Comparison of ENCODE assay signal across 8 cellular contexts in the genomic region with DNA sequence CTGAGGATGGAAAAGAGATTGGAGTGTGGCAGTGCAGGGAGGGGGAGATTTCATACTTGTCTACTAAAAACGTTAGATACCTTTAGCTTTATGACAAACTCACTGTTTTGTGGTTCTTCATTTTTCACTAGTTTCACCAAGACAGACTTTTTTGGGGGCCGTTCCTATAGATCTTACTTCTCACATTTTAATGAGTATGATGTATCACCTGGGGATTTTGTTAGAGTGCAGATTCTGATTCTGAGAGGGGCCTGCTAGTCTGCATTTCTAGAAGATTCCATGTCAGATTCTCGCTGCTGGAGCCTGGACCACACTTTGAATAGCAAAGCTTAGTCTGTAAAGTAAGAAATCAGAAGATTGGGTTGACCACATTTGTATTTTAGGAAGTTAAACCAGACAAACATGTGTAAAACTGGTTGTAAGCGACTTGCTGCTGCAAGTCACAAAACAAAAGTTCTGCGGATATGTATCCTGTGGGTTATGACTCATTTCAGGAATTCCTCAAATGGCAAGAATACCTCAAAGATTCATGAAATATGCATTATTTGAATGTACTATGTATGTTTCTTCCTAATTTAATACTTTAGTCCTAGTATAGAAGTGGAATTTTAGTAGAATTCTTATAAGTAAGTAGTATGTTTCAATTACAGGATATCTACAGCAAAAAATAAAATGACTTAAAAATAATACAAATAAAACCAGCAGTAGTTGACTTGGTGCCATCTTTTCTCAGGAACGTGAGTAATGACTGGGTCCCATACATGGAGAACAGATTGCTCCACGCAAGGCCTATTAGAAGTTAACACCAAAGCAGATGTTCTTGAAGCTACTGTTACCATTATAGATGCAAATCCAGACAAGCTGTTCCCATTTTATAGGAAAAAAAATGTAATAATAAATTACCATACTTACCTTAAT. TPM values are rescaled to one million over a fixed set of nuclear protein-coding genes. Genes with fewer than 3 reads are reported as not detected.
DNase-seq lines count a peak whose midpoint lies in the region; ATAC-seq and TF ChIP-seq lines count a peak whose summit lies in the region.

No MANE protein-coding gene starts in this region.

- ATAC-seq in HG02885 (IDR thresholded peaks at IDR 0.05; ENCODE audit: poor library complexity, unreplicated experiment) (peak; percentile 75), left lung (peak; percentile 50)

- H3K4me3 Mint-ChIP-seq in T-helper 2 cell treated with Interferon-gamma antibody and Interleukin-4, amounts not matched to agents 5 μg/mL and 100 μg/mL, for 36 hours: peak overlapping the region; percentile 78

- no peak for TF ChIP-seq CTCF in left lung (IDR thresholded peaks at IDR 0.05)

- DNase-seq in GDM1 (lab: John Stamatoyannopoulos, UW) (peak; percentile 33), left lung (no peak), LoVo (ENCODE audit: low spot score) (no peak), occipital lobe (lab: John Stamatoyannopoulos, UW) (no peak), DMS153 treated with DMSO at 0.1 percent for 48 hours (lab: John Stamatoyannopoulos, UW; ENCODE audit: unreplicated experiment) (no peak)
- DNase-seq in T-helper 2 cell treated with Interferon-gamma antibody and Interleukin-4, amounts not matched to agents 5 μg/mL and 100 μg/mL, for 36 hours (ENCODE audit: low spot score): peak; percentile 47
- DNase-seq in activated CD8-positive, alpha-beta memory T cell treated with anti-CD3 and anti-CD28 coated beads, Interleukin-2, amount 50 U/mL, for 48 hours: no peak

- no peak overlapping the region for H3K4me3 ChIP-seq in left lung

- H3K9me3 Mint-ChIP-seq in T-helper 2 cell treated with Interferon-gamma antibody and Interleukin-4, amounts not matched to agents 5 μg/mL and 100 μg/mL, for 36 hours: no peaks in the 10 kb centered on the region

- no peaks in the 10 kb centered on the region for H3K9me3 ChIP-seq in left lung

- intact Hi-C loops in left lung (cut with DNase I): no loop called here

- peak overlapping the region; percentile 60 to 73 for H3K27ac ChIP-seq in left lung

- peaks cover 21% of the 10 kb centered on the region for H3K4me1 Mint-ChIP-seq in T-helper 2 cell treated with Interferon-gamma antibody and Interleukin-4, amounts not matched to agents 5 μg/mL and 100 μg/mL, for 36 hours (ENCODE audit: low read depth)

- no peaks in the 10 kb centered on the region for H3K36me3 Mint-ChIP-seq in T-helper 2 cell treated with Interferon-gamma antibody and Interleukin-4, amounts not matched to agents 5 μg/mL and 100 μg/mL, for 36 hours (ENCODE audit: low read depth)

- H3K27ac Mint-ChIP-seq in T-helper 2 cell treated with Interferon-gamma antibody and Interleukin-4, amounts not matched to agents 5 μg/mL and 100 μg/mL, for 36 hours: peak overlapping the region; percentile 78

- H3K27me3 Mint-ChIP-seq in T-helper 2 cell treated with Interferon-gamma antibody and Interleukin-4, amounts not matched to agents 5 μg/mL and 100 μg/mL, for 36 hours (ENCODE audit: low read depth): no peaks in the 10 kb centered on the region

- H3K27me3 ChIP-seq in left lung: no peaks in the 10 kb centered on the region

- no peaks in the 10 kb centered on the region for H3K36me3 ChIP-seq in left lung

- H3K4me1 ChIP-seq in left lung: peaks cover 3 to 24% of the 10 kb centered on the region in 2 donors

RNA-seq across cellular contexts. Expression of a gene that starts 27.8 kb away (rescaled TPM):
- total RNA-seq in left lung: 10 to 100 TPM; 27.8 to 46.4 TPM
- total RNA-seq in occipital lobe: 31.4 TPM

RNA-seq across cellular contexts. Expression of a gene that starts 34.1 kb away (rescaled TPM):
- total RNA-seq in left lung (10 to 100 TPM; 13.6 to 16.8 TPM), occipital lobe (30.3 TPM)

Comparison
In these comparisons a context has a peak if more than half of its experiments do, and no peak if none do; other contexts are left out.
1. DNase-seq: peak in GDM1 (single experiment) and T-helper 2 cell treated with Interferon-gamma antibody and Interleukin-4, amounts not matched to agents 5 μg/mL and 100 μg/mL, for 36 hours (single experiment); none in left lung (0 of 2), LoVo (single experiment), activated CD8-positive, alpha-beta memory T cell treated with anti-CD3 and anti-CD28 coated beads, Interleukin-2, amount 50 U/mL, for 48 hours (single experiment), occipital lobe (single experiment) and DMS153 treated with DMSO at 0.1 percent for 48 hours (single experiment).